ENCODE assay signal across 9 cellular contexts in genomic region chr2:147952118-147952517, GRCh38.
"Had no signal": no experiment of that assay in that cellular context is flagged by ENCODE, and none has a peak within 500 bp of the region (broad histone marks: within the 10 kb centered on the region; RNA-seq: fewer than 3 reads in every experiment).

No MANE protein-coding gene starts in this region.

- H3K4me1 Mint-ChIP-seq: IgD-negative memory B cell had no signal

- H3K9me3 ChIP-seq: HAP-1 had no signal

- H2AFZ ChIP-seq: GM23248 had no signal

- ATAC-seq: HCT116 had no signal

- H3K27ac Mint-ChIP-seq: HFFc6 had no signal

- H3K9ac ChIP-seq: GM23248 had no signal

- DNase-seq: GM23248, GOT3, H7, HFFc6, KG1 had no signal

- H3K4me3 ChIP-seq: GM23248, HAP-1 had no signal

- H3K4me1 ChIP-seq: HAP-1 had no signal

- H3K9me3 Mint-ChIP-seq: HFFc6, IgD-negative memory B cell had no signal

- H3K4me3 Mint-ChIP-seq: HFFc6, IgD-negative memory B cell had no signal

- H3K27ac ChIP-seq: GM23248, HL-60 had no signal
